27 cellular contexts compared by ENCODE assay signal in genomic region chr1:54453509-54453908, GRCh38. TPM values are rescaled to one million over a fixed set of nuclear protein-coding genes. Genes with fewer than 3 reads are reported as not detected.
DNase-seq lines count a peak whose midpoint lies in the region; ATAC-seq, FAIRE-seq and TF ChIP-seq lines count a peak whose summit lies in the region.
"Had no signal": no experiment of that assay in that cellular context is flagged by ENCODE, and none has a peak within 500 bp of the region (broad histone marks: within the 10 kb centered on the region; RNA-seq: fewer than 3 reads in every experiment).

No MANE protein-coding gene starts in this region.

- no peak for ATAC-seq in effector memory CD8-positive, alpha-beta T cell (replicated peaks)
- ATAC-seq in mucosa of descending colon (peak; percentile 63), left lobe of liver (no peak)
- ATAC-seq: GM12878, HCT116, Right ventricle myocardium inferior had no signal

- H3K4me3 ChIP-seq in mucosa of descending colon (no peak overlapping the region), sigmoid colon (no peak overlapping the region)
- H3K4me3 ChIP-seq: BLaER1 treated with 17β-estradiol and CSF1 and Interleukin-3, amounts not matched to agents 10 nM and 100 nM; GM12878; SJSA1 had no signal

- TF ChIP-seq POLR2A in sigmoid colon (IDR thresholded peaks at IDR 0.05), result no peak

- H3K27ac ChIP-seq in sigmoid colon, result no peak overlapping the region
- H3K27ac ChIP-seq: BLaER1 treated with 17β-estradiol and CSF1 and Interleukin-3, amounts not matched to agents 10 nM and 100 nM; SJSA1 had no signal

- H3K9me3 Mint-ChIP-seq in effector memory CD8-positive, alpha-beta T cell, result no peaks in the 10 kb centered on the region

- TF ChIP-seq CTCF in mucosa of descending colon (IDR thresholded peaks at IDR 0.05) (no peak), sigmoid colon (IDR thresholded peaks at IDR 0.05) (no peak)

- peak overlapping the region in 1 of 2 donors; percentile 59 for H3K27ac Mint-ChIP-seq in effector memory CD8-positive, alpha-beta T cell
- H3K27ac Mint-ChIP-seq: CD4-positive, alpha-beta memory T cell had no signal

- no peaks in the 10 kb centered on the region for H3K27me3 ChIP-seq in sigmoid colon
- H3K27me3 ChIP-seq: BLaER1 treated with 17β-estradiol and CSF1 and Interleukin-3, amounts not matched to agents 10 nM and 100 nM; SJSA1 had no signal

- H3K36me3 Mint-ChIP-seq in effector memory CD8-positive, alpha-beta T cell (ENCODE audit: insufficient read depth), result no peaks in the 10 kb centered on the region
- H3K36me3 Mint-ChIP-seq: CD4-positive, alpha-beta memory T cell had no signal

- H3K9me3 ChIP-seq in mucosa of descending colon (no peaks in the 10 kb centered on the region), sigmoid colon (no peaks in the 10 kb centered on the region)
- H3K9me3 ChIP-seq: Caco-2, SJSA1 had no signal

- H3K4me1 ChIP-seq in mucosa of descending colon (ENCODE audit: low read depth) (no peaks in the 10 kb centered on the region), sigmoid colon (no peaks in the 10 kb centered on the region)
- H3K4me1 ChIP-seq: Caco-2, SJSA1 had no signal

- TF ChIP-seq EP300 in sigmoid colon (IDR thresholded peaks at IDR 0.05), result no peak

- FAIRE-seq in GM18507 (lab: Jason Lieb, UNC), result peak; percentile 26
- FAIRE-seq: GM12878, HTR-8/SVneo, RCC 7860 had no signal

- WGBS in sigmoid colon, 2 donors, result 49 to 84% methylated on average over 2 of the region's 2 CpGs

- DNase-seq in GM18507 (ENCODE audit: extremely low spot score, insufficient read length, low read depth) (no peak), mucosa of descending colon (no peak), sigmoid colon (peak; percentile 22), left lobe of liver (ENCODE audit: low spot score) (no peak)
- no peak for DNase-seq in effector memory CD8-positive, alpha-beta T cell
- no peak for DNase-seq in stimulated activated CD4-positive, alpha-beta T cell treated with anti-CD3 and anti-CD28 coated beads, Interleukin-4, amount 100 ng/mL, for 1 hour
- DNase-seq in effector CD8-positive, alpha-beta T cell (lab: John Stamatoyannopoulos, UW), result no peak
- DNase-seq: 8988T; Caco-2; CD4-positive, alpha-beta memory T cell; DMS 273 treated with DMSO at 0.1 percent for 48 hours; DMS79 treated with DMSO at 0.1 percent for 48 hours; GOT3; IMR-90; NCI-H1105 treated with DMSO at 0.1 percent for 48 hours; NCI-H1694; NCI-H2081; NCI-H446; NCI-H526; OCI-M1 had no signal

- H3K4me3 Mint-ChIP-seq in effector memory CD8-positive, alpha-beta T cell, result peak overlapping the region; percentile 31 to 37
- H3K4me3 Mint-ChIP-seq: CD4-positive, alpha-beta memory T cell had no signal

- peaks cover 16 to 20% of the 10 kb centered on the region in 2 donors for H3K4me1 Mint-ChIP-seq in effector memory CD8-positive, alpha-beta T cell (ENCODE audit: low read depth in 2 of 2)

- no peaks in the 10 kb centered on the region for H3K27me3 Mint-ChIP-seq in effector memory CD8-positive, alpha-beta T cell

- H3K36me3 ChIP-seq in mucosa of descending colon (ENCODE audit: low read depth) (no peaks in the 10 kb centered on the region), sigmoid colon (no peaks in the 10 kb centered on the region)
- H3K36me3 ChIP-seq: BLaER1 treated with 17β-estradiol and CSF1 and Interleukin-3, amounts not matched to agents 10 nM and 100 nM; SJSA1 had no signal

- intact Hi-C loops in mucosa of descending colon (cut with DNase I, micrococcal nuclease), result no loop called here
- intact Hi-C loops in sigmoid colon (cut with DNase I), result no loop called here

RNA-seq across cellular contexts. Expression of gene SSBP3, which starts 47.3 kb away (rescaled TPM):
- total RNA-seq in mucosa of descending colon (10 to 100 TPM; 77.8 to 85.1 (median 82.0) TPM), sigmoid colon (10 to 100 TPM; 27.4 to 38.5 (median 34.8) TPM), left lobe of liver (21.7 TPM)
- 10 to 100 TPM; 40.1 to 62.5 (median 41.8) TPM for polyA plus RNA-seq in sigmoid colon
